18 cellular contexts compared by ENCODE assay signal in the genomic region with DNA sequence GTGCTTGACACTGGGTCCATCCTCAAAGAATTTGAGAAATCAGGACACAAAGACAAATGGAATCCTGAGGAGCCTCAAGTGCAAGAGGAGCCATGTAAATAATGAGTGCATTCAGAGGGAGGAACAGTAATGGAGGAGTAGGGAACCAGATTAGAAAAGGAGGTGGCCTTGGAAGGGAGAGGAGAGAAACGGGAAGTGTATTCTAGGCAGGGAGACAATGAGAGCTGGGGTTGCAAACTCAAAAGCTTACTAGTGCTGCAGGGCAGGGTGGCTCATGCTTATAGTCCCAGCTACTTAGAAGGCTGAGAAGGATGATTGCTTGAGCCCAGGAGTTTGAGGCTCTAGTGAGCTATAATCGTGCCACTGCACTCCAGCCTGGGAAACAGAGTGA.
DNase-seq lines count a peak whose midpoint lies in the region; ATAC-seq, FAIRE-seq and TF ChIP-seq lines count a peak whose summit lies in the region.
"Had no signal": no experiment of that assay in that cellular context is flagged by ENCODE, and none has a peak within 500 bp of the region (broad histone marks: within the 10 kb centered on the region; RNA-seq: fewer than 3 reads in every experiment).

No MANE protein-coding gene starts in this region.

- DNase-seq in MM.1S (no peak), K562 (ENCODE audit: extremely low read depth in 1 of 4, low spot score in 3 of 4) (no peak), cerebellar cortex (ENCODE audit: low spot score) (no peak)
- DNase-seq in effector CD8-positive, alpha-beta T cell (lab: John Stamatoyannopoulos, UW), result no peak
- DNase-seq: Caco-2; CD4-positive, CD25-positive, alpha-beta regulatory T cell; DMS153; EL; KBM-7; NCI-H1105; NCI-H1694 treated with DMSO at 0.1 percent for 48 hours; NCI-H446 treated with DMSO at 0.1 percent for 48 hours; SHP77 treated with DMSO at 0.1 percent for 48 hours; SW 1271 had no signal

- no peaks in the 10 kb centered on the region for H4K20me1 ChIP-seq in BLaER1 treated with 17β-estradiol and CSF1 and Interleukin-3, amounts not matched to agents 10 nM and 100 nM
- H4K20me1 ChIP-seq in MM.1S (ENCODE audit: insufficient read depth, low read length) (no peaks in the 10 kb centered on the region), OCI-LY1 (ENCODE audit: insufficient read depth, low read length) (no peaks in the 10 kb centered on the region), K562 (replicated peaks; ENCODE audit: control insufficient read depth, insufficient read depth, low read length) (no peaks in the 10 kb centered on the region)

- no peak overlapping the region for H3K9ac ChIP-seq in BLaER1 treated with 17β-estradiol and CSF1 and Interleukin-3, amounts not matched to agents 10 nM and 100 nM
- H3K9ac ChIP-seq in MM.1S (ENCODE audit: low read length) (no peak overlapping the region), OCI-LY1 (ENCODE audit: low read length) (no peak overlapping the region), K562 (ENCODE audit: insufficient read depth in 1 of 2, low read depth in 2 of 2, low read length in 2 of 2) (no peak overlapping the region)

- H3K9me1 ChIP-seq in K562 (ENCODE audit: control insufficient read depth, insufficient read depth, low read length), result no peaks in the 10 kb centered on the region

- 0% methylated on average over 2 of the region's 2 CpGs for WGBS in K562 (ENCODE audit: insufficient coverage, low coverage, missing lambda C conversion rate)

- TF ChIP-seq CTCF in MM.1S (IDR thresholded peaks at IDR 0.05; ENCODE audit: low read length) (no peak), OCI-LY1 (IDR thresholded peaks at IDR 0.05; ENCODE audit: low read length) (no peak), K562 (IDR thresholded peaks at IDR 0.05 in 2 of 3, conservative IDR thresholded peaks at IDR 0.05 in 1 of 3; ENCODE audit: insufficient read depth in 2 of 3, low read depth in 1 of 3, low read length in 3 of 3) (no peak)

- H3K27ac ChIP-seq in BLaER1 treated with 17β-estradiol and CSF1 and Interleukin-3, amounts not matched to agents 10 nM and 100 nM, result no peak overlapping the region
- H3K27ac ChIP-seq in MM.1S (ENCODE audit: low read length) (no peak overlapping the region), OCI-LY1 (ENCODE audit: low read depth, low read length, poor library complexity, severe bottlenecking) (peak overlapping the region; percentile 36), K562 (ENCODE audit: extremely low read depth, low read depth, low read length) (no peak overlapping the region)

- ATAC-seq in K562, result no peak
- no peak for ATAC-seq in GM21717 (IDR thresholded peaks at IDR 0.05; ENCODE audit: unreplicated experiment)

- H3K79me2 ChIP-seq in MM.1S (ENCODE audit: low read length) (no peaks in the 10 kb centered on the region), OCI-LY1 (ENCODE audit: insufficient read depth, low read length) (no peaks in the 10 kb centered on the region), K562 (ENCODE audit: control insufficient read depth, insufficient read depth, low read length) (no peaks in the 10 kb centered on the region)

- no TSS peak for BruUV-seq in K562 (replicated peaks; lab: Mats Ljungman, UMichigan)

- H3K9me2 ChIP-seq in MM.1S (replicated peaks; ENCODE audit: insufficient read depth, low read length) (no peaks in the 10 kb centered on the region), OCI-LY1 (ENCODE audit: low read depth, low read length) (no peaks in the 10 kb centered on the region)

- H3K36me3 ChIP-seq in BLaER1 treated with 17β-estradiol and CSF1 and Interleukin-3, amounts not matched to agents 10 nM and 100 nM, result no peaks in the 10 kb centered on the region
- H3K36me3 ChIP-seq in MM.1S (replicated peaks; ENCODE audit: insufficient read depth, low read length), result no peaks in the 10 kb centered on the region
- no peaks in the 10 kb centered on the region for H3K36me3 ChIP-seq in OCI-LY1 (ENCODE audit: insufficient read depth, low read length)
- H3K36me3 ChIP-seq in K562 (ENCODE audit: control insufficient read depth, insufficient read depth, low read length), result no peaks in the 10 kb centered on the region
- H3K36me3 ChIP-seq: HAP-1 had no signal

- no peaks in the 10 kb centered on the region for H3K27me3 ChIP-seq in BLaER1 treated with 17β-estradiol and CSF1 and Interleukin-3, amounts not matched to agents 10 nM and 100 nM
- H3K27me3 ChIP-seq in MM.1S (replicated peaks; ENCODE audit: insufficient read depth, low read length) (no peaks in the 10 kb centered on the region), OCI-LY1 (ENCODE audit: insufficient read depth, low read length) (no peaks in the 10 kb centered on the region), K562 (ENCODE audit: control insufficient read depth in 2 of 2, insufficient read depth in 2 of 2, low read length in 2 of 2) (no peaks in the 10 kb centered on the region)

- TF ChIP-seq EP300 in K562 (IDR thresholded peaks at IDR 0.05; ENCODE audit: low read length), result no peak

- TF ChIP-seq RAD21 in K562 (CRISPR knock-in tag; conservative IDR thresholded peaks at IDR 0.05 in 1 of 2, IDR thresholded peaks at IDR 0.05 in 1 of 2), result no peak

- peak overlapping the region in 10 of 11 experiments; percentile 41 to 75 (median 64); a peak in 12 of 22 replicates for H3K4me2 ChIP-seq in BLaER1 treated with 17β-estradiol and CSF1 and Interleukin-3, amounts not matched to agents 10 nM and 100 nM
- H3K4me2 ChIP-seq in MM.1S (ENCODE audit: low read depth, low read length) (no peak overlapping the region), OCI-LY1 (ENCODE audit: low read length) (no peak overlapping the region), K562 (ENCODE audit: insufficient read depth, low read length) (no peak overlapping the region)

- POLR2A ChIA-PET in K562 (lab: Yijun Ruan, JAX), result no interaction called here

- intact Hi-C loops in K562 (cut with micrococcal nuclease), result no loop called here

- H3K4me1 ChIP-seq in BLaER1 treated with 17β-estradiol and CSF1 and Interleukin-3, amounts not matched to agents 10 nM and 100 nM, result peaks cover 29 to 43% (median 34%) of the 10 kb centered on the region in 10 experiments
- H3K4me1 ChIP-seq in MM.1S (ENCODE audit: low read length) (peaks cover 48% of the 10 kb centered on the region), OCI-LY1 (ENCODE audit: insufficient read depth, low read length, severe bottlenecking) (peaks cover 57% of the 10 kb centered on the region), K562 (replicated peaks in 1 of 2; ENCODE audit: control insufficient read depth in 2 of 2, insufficient read depth in 2 of 2, low read length in 2 of 2) (no peaks in the 10 kb centered on the region)
- H3K4me1 ChIP-seq: Caco-2, HAP-1 had no signal

- CTCF ChIA-PET in K562 (lab: Yijun Ruan, JAX; ENCODE audit: low intra/inter-chr PET ratio), result no interaction called here

- peak overlapping the region; percentile 20; the same call in 1 of the 2 replicates for H2AFZ ChIP-seq in MM.1S (ENCODE audit: low read length)
- H2AFZ ChIP-seq in OCI-LY1 (ENCODE audit: low read length), result no peak overlapping the region
- H2AFZ ChIP-seq in K562 (ENCODE audit: low read depth, low read length), result no peak overlapping the region

- FAIRE-seq in K562 (lab: Jason Lieb, UNC), result no peak

- H3K9me3 ChIP-seq in BLaER1 treated with 17β-estradiol and CSF1 and Interleukin-3, amounts not matched to agents 10 nM and 100 nM (replicated peaks in 1 of 11), result peaks cover 0 to 5% (median 0%) of the 10 kb centered on the region in 11 experiments; a peak in 1 of 22 replicates
- H3K9me3 ChIP-seq in MM.1S (replicated peaks; ENCODE audit: insufficient read depth, low read length) (no peaks in the 10 kb centered on the region), OCI-LY1 (ENCODE audit: low read length) (no peaks in the 10 kb centered on the region), K562 (replicated peaks; ENCODE audit: control insufficient read depth, insufficient read depth, low read depth, low read length) (no peaks in the 10 kb centered on the region)
- H3K9me3 ChIP-seq: Caco-2, HAP-1 had no signal

- in situ Hi-C loops in K562 (cut with MboI), result no loop called here

- TF ChIP-seq POLR2A in K562 (conservative IDR thresholded peaks at IDR 0.05), result no peak

- peaks cover 7% of the 10 kb centered on the region; the same call in 1 of the 2 replicates for H3F3A ChIP-seq in MM.1S (ENCODE audit: insufficient read depth, low read length)
- no peaks in the 10 kb centered on the region for H3F3A ChIP-seq in OCI-LY1 (ENCODE audit: insufficient read depth, low read length)

- H3K4me3 ChIP-seq in BLaER1 treated with 17β-estradiol and CSF1 and Interleukin-3, amounts not matched to agents 10 nM and 100 nM, result no peak overlapping the region
- H3K4me3 ChIP-seq in MM.1S (ENCODE audit: low read length) (no peak overlapping the region), OCI-LY1 (ENCODE audit: low read depth, low read length, poor library complexity, severe bottlenecking) (no peak overlapping the region), K562 (no peak overlapping the region)
- H3K4me3 ChIP-seq: HAP-1 had no signal

TF ChIP-seq in K562, 482 proteins besides CTCF, POLR2A, EP300 and RAD21:
- TF ChIP-seq XRCC4 (IDR thresholded peaks at IDR 0.05; ENCODE audit: extremely low read depth, insufficient read depth, insufficient read length) (no peak), ZNF133 (CRISPR knock-in tag; IDR thresholded peaks at IDR 0.05) (no peak), SPI1 (IDR thresholded peaks at IDR 0.05; ENCODE audit: borderline replicate concordance, low read depth, low read length) (0 out of 2 replicates have a peak, but pooled peaks have one; percentile 14)

Comparison
In these comparisons a context has a peak if more than half of its experiments do, and no peak if none do; other contexts are left out.
1. H3K4me2 ChIP-seq: peak in BLaER1 treated with 17β-estradiol and CSF1 and Interleukin-3, amounts not matched to agents 10 nM and 100 nM (10 of 11); none in MM.1S (single experiment), OCI-LY1 (single experiment) and K562 (single experiment).